Comparison of ENCODE assay signal across 8 cellular contexts in the genomic region with DNA sequence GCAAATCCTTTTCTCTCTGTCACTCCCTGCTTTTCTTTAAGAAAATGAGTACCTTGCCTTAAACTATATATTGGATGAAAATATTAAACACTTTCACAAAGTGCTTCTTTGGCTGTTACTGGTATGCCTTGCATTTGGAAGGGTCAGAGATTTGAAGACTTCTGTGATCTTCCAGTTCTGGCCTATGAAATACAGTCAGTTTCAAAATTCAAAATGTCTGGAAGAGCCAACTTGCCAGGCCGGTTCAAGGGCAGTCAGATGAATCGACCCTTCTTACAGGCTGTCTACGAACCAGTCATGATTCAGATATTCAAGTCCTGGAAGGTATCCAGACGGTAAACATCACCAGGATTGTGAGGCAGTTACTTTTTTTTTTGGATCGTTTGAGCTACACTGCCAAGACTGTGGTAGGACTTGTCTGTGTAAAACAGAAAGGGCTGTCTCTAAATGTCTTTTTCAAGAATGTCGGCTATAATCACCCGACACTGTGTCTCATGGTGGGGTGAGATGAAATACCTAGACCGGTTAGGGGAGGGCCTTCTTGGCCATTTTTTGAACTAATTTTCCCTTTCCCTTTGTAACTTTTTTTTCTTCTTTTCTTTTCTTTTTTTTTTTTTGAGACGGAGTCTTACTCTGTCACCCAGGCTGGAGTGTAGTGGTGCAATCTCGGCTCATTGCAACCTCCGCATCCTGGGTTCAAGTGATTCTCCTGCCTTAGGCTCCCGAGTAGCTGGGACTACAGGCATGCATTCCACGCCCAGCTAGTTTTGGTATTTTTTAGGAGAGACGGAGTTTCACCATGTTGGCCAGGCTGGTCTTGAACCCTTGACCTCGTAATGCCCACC. TPM values are rescaled to one million over a fixed set of nuclear protein-coding genes. Genes with fewer than 3 reads are reported as not detected.
DNase-seq lines count a peak whose midpoint lies in the region; ATAC-seq and TF ChIP-seq lines count a peak whose summit lies in the region.

No MANE protein-coding gene starts in this region.

- peaks cover 27% of the 10 kb centered on the region for H3K4me1 ChIP-seq in mesendoderm (ENCODE audit: control insufficient read depth, low read depth, low read length)
- peaks cover 100% of the 10 kb centered on the region for H3K4me1 ChIP-seq in vagina

- no peak overlapping the region for H2AK5ac ChIP-seq in mesendoderm (ENCODE audit: low read length)

- ATAC-seq in HG03095 (IDR thresholded peaks at IDR 0.05; ENCODE audit: unreplicated experiment): no peak

- H3K9ac ChIP-seq in mesendoderm (ENCODE audit: low read length): peak overlapping the region; percentile 25

- no peak for TF ChIP-seq CTCF in vagina (IDR thresholded peaks at IDR 0.05)

- no peaks in the 10 kb centered on the region for H3K9me3 ChIP-seq in vagina

- intact Hi-C loops in vagina (cut with DNase I): loop anchor here (5.0 kb wide), 1 partner anchor 34 kb away; no protein-coding TSS in a partner anchor

- no peak overlapping the region for H3K4me2 ChIP-seq in mesendoderm (ENCODE audit: low read length)

- H3K36me3 ChIP-seq in mesendoderm (ENCODE audit: control insufficient read depth, insufficient read depth, low read length) (no peaks in the 10 kb centered on the region), vagina (no peaks in the 10 kb centered on the region)

- no peak for TF ChIP-seq POLR2A in vagina (IDR thresholded peaks at IDR 0.05)

- peak overlapping the region; percentile 22 for H3K56ac ChIP-seq in mesendoderm (ENCODE audit: low read length)

- no peak overlapping the region for H4K5ac ChIP-seq in mesendoderm (ENCODE audit: low read length)

- H2BK15ac ChIP-seq in mesendoderm (replicated peaks; ENCODE audit: low read depth): no peak overlapping the region

- H3K79me2 ChIP-seq in mesendoderm (ENCODE audit: control insufficient read depth, insufficient read depth, low read length): peaks cover 94% of the 10 kb centered on the region

- H2BK120ac ChIP-seq in mesendoderm (ENCODE audit: low read depth, low read length): no peak overlapping the region

- H3K27ac ChIP-seq in mesendoderm (ENCODE audit: low read depth, low read length) (no peak overlapping the region), vagina (peak overlapping the region; percentile 97)

- no peaks in the 10 kb centered on the region for H3K27me3 ChIP-seq in mesendoderm (ENCODE audit: insufficient read depth, low read length, poor library complexity)
- H3K27me3 ChIP-seq in vagina: no peaks in the 10 kb centered on the region

- peak overlapping the region; percentile 49 for H3K4ac ChIP-seq in mesendoderm (ENCODE audit: low read depth, low read length)

- no peak overlapping the region for H4K8ac ChIP-seq in mesendoderm (ENCODE audit: low read depth, low read length)

- no peak overlapping the region for H2BK5ac ChIP-seq in mesendoderm (ENCODE audit: low read length)

- WGBS in mesendoderm (ENCODE audit: extremely low coverage, insufficient coverage, low lambda C conversion rate): no CpG with 5 or more reads among the region's 15 CpGs

- H3K4me3 ChIP-seq in mesendoderm (ENCODE audit: low read length): no peak overlapping the region
- H3K4me3 ChIP-seq in vagina: peak overlapping the region; percentile 5 to 15

- H3K79me1 ChIP-seq in mesendoderm (ENCODE audit: low read length): peaks cover 10% of the 10 kb centered on the region

- no peak overlapping the region for H3K23ac ChIP-seq in mesendoderm (ENCODE audit: low read length)

- H3K18ac ChIP-seq in mesendoderm (ENCODE audit: low read length): no peak overlapping the region

- peak; percentile 99 for DNase-seq in ELR (ENCODE audit: low read depth)
- peak; percentile 76 for DNase-seq in NCI-H345 treated with DMSO at 0.1 percent for 48 hours (lab: John Stamatoyannopoulos, UW; ENCODE audit: unreplicated experiment)
- DNase-seq in dermis blood vessel endothelial cell: peak; percentile 98
- peak; percentile 78 for DNase-seq in mesendoderm
- no peak for DNase-seq in vagina (ENCODE audit: extremely low spot score in 2 of 2)
- DNase-seq in stimulated activated CD4-positive, alpha-beta T cell treated with anti-CD3 and anti-CD28 coated beads, Interleukin-4, amount 100 ng/mL, for 1 hour: no peak
- DNase-seq in NAMALWA (ENCODE audit: low spot score): no peak

RNA-seq across cellular contexts. Expression of a gene that starts 11.2 kb away (rescaled TPM):
- total RNA-seq in dermis blood vessel endothelial cell (315 and 728 TPM in 2 replicates), vagina (513 TPM)
- polyA plus RNA-seq in mesendoderm (2013, experiment 1 of 2): 294 TPM
- 302 TPM for polyA plus RNA-seq in mesendoderm (2013, experiment 2 of 2)

RNA-seq across cellular contexts. Expression of a gene that starts 39.7 kb away (rescaled TPM):
- 350 and 735 TPM in 2 replicates for total RNA-seq in dermis blood vessel endothelial cell
- 422 TPM for polyA plus RNA-seq in mesendoderm (2013, experiment 1 of 2)
- polyA plus RNA-seq in mesendoderm (2013, experiment 2 of 2): 421 TPM
- 349 TPM for total RNA-seq in vagina

RNA-seq across cellular contexts. Expression of a gene that starts 40.9 kb away (rescaled TPM):
- total RNA-seq in dermis blood vessel endothelial cell (0.09 TPM in 1 of 2 replicates, not detected in the other), vagina (47.9 TPM)
- 9.1 TPM for polyA plus RNA-seq in mesendoderm (2013, experiment 1 of 2)
- 8.6 TPM for polyA plus RNA-seq in mesendoderm (2013, experiment 2 of 2)

Comparison
In these comparisons a context has a peak if more than half of its experiments do, and no peak if none do; other contexts are left out.
1. DNase-seq: peak in ELR (single experiment), NCI-H345 treated with DMSO at 0.1 percent for 48 hours (single experiment), dermis blood vessel endothelial cell (single experiment) and mesendoderm (single experiment); none in vagina (0 of 2), stimulated activated CD4-positive, alpha-beta T cell treated with anti-CD3 and anti-CD28 coated beads, Interleukin-4, amount 100 ng/mL, for 1 hour (single experiment) and NAMALWA (single experiment).
2. RNA of a gene that starts 40.9 kb away (total RNA-seq): 47.9 TPM in vagina (single experiment); 0.09 TPM in dermis blood vessel endothelial cell; every median in the first group is over 10 times any median in the second.